Comparison of ENCODE assay signal across 15 cellular contexts in genomic region chrX:130799393-130799792, GRCh38.
DNase-seq lines count a peak whose midpoint lies in the region; TF ChIP-seq lines count a peak whose summit lies in the region.
"Had no signal": no experiment of that assay in that cellular context is flagged by ENCODE, and none has a peak within 500 bp of the region (broad histone marks: within the 10 kb centered on the region; RNA-seq: fewer than 3 reads in every experiment).

No MANE protein-coding gene starts in this region.

- intact Hi-C loops in prostate gland (cut with DNase I) = no loop called here

- no peak for TF ChIP-seq POLR2A in prostate gland (IDR thresholded peaks at IDR 0.05)

- H3K27me3 ChIP-seq in prostate gland (replicated peaks; ENCODE audit: insufficient read depth) (no peaks in the 10 kb centered on the region), WERI-Rb-1 (ENCODE audit: insufficient read depth, low read depth, severe bottlenecking) (peaks cover 3% of the 10 kb centered on the region)

- DNase-seq in GM03348 (ENCODE audit: low spot score) (peak; percentile 3), RKO (ENCODE audit: low spot score) (peak; percentile 19), epithelial cell of esophagus (ENCODE audit: low read depth) (peak; percentile 47), pulmonary artery endothelial cell (ENCODE audit: low read depth, low spot score) (peak; percentile 4), prostate gland (ENCODE audit: low spot score) (no peak), NCI-H1105 (lab: John Stamatoyannopoulos, UW) (no peak), NCI-H1436 (lab: John Stamatoyannopoulos, UW) (no peak), WERI-Rb-1 (no peak)
- DNase-seq: activated CD4-positive, alpha-beta T cell treated with anti-CD3 and anti-CD28 coated beads for 1 hour; CD4-positive, CD25-positive, alpha-beta regulatory T cell; cortex of kidney; DMS 273 treated with DMSO at 0.1 percent for 48 hours; left colon; naive thymus-derived CD4-positive, alpha-beta T cell had no signal

- H3K27ac ChIP-seq in prostate gland (no peak overlapping the region), WERI-Rb-1 (no peak overlapping the region)
- H3K27ac ChIP-seq: RWPE1 had no signal

- H3K4me3 ChIP-seq in epithelial cell of esophagus (ENCODE audit: low read length) (no peak overlapping the region), prostate gland (no peak overlapping the region), WERI-Rb-1 (ENCODE audit: low read depth, low read length) (no peak overlapping the region)

- TF ChIP-seq CTCF in epithelial cell of esophagus (IDR thresholded peaks at IDR 0.05; ENCODE audit: insufficient read depth, low read depth, low read length, missing control alignments) (no peak), prostate gland (IDR thresholded peaks at IDR 0.05) (no peak), WERI-Rb-1 (IDR thresholded peaks at IDR 0.05; ENCODE audit: low read depth, low read length) (no peak)

- 82% methylated on average over 1 of the region's 1 CpG for WGBS in prostate gland

- no peaks in the 10 kb centered on the region for H3K36me3 ChIP-seq in prostate gland
- no peaks in the 10 kb centered on the region for H3K36me3 ChIP-seq in WERI-Rb-1

- no peaks in the 10 kb centered on the region for H3K4me1 ChIP-seq in prostate gland (replicated peaks)

- no peaks in the 10 kb centered on the region for H3K9me3 ChIP-seq in prostate gland
- no peaks in the 10 kb centered on the region for H3K9me3 ChIP-seq in WERI-Rb-1 (ENCODE audit: severe bottlenecking)

Comparison
In these comparisons a context has a peak if more than half of its experiments do, and no peak if none do; other contexts are left out.
1. DNase-seq: peak in GM03348 (single experiment), RKO (single experiment), epithelial cell of esophagus (single experiment) and pulmonary artery endothelial cell (single experiment); none in prostate gland (single experiment), NCI-H1105 (single experiment), NCI-H1436 (single experiment) and WERI-Rb-1 (single experiment).